8 cellular contexts compared by ENCODE assay signal in the genomic region with DNA sequence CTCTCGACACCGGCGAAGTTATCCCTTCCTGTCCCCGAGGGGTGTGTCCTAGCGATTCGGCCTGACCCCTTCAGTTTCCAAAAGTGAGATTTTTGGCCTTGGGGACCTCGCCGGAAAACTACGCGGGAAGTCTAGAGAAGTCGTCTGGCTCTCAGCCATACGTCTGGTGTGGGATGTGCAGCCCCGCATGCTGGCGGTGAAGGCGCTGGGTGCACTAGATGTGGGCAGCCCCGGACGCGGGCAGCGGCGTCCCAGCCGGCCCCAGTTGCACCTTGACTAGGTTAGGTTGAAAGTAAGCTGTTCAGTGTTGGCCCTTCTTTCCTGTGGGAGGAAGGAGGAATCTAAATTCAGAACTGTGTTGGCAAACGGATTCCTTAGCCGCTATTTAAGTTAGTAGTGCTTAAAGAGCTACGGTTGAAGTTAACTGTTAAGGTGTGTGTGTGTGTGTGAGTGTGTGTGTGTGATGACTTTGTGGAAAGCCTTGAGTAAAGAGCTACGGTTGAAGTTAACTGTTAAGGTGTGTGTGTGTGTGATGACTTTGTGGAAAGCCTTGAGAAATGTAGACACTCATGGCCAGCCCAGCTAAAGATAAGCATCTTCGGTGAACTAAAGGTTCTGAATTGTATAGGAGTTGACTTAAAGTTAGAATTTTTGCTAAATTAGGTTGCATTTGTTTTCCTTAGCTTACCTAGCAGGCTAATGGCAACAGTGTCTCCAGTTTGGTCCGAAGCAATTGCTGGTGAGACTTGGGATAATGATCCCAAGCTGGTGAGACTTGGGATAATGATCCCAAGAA. TPM values are rescaled to one million over a fixed set of nuclear protein-coding genes. Genes with fewer than 3 reads are reported as not detected.
DNase-seq lines count a peak whose midpoint lies in the region; FAIRE-seq and TF ChIP-seq lines count a peak whose summit lies in the region.

No MANE protein-coding gene starts in this region.

- H3K4me1 ChIP-seq in HUES48 (ENCODE audit: control insufficient read depth, insufficient read depth, low read length) (peaks cover 43% of the 10 kb centered on the region), kidney (ENCODE audit: control insufficient read depth in 1 of 2, insufficient read depth in 1 of 2, low read depth in 1 of 2, low read length in 2 of 2) (peaks cover 20 to 21% of the 10 kb centered on the region in 2 donors)

- intact Hi-C loops in kidney (cut with DNase I), result no loop called here

- no peak for FAIRE-seq in bronchial epithelial cell (lab: Jason Lieb, UNC)
- FAIRE-seq in kidney (lab: Jason Lieb, UNC), result no peak

- H3K9ac ChIP-seq in HUES48 (ENCODE audit: low read depth, low read length) (peak overlapping the region; percentile 91), kidney (ENCODE audit: low read length in 2 of 2) (peak overlapping the region; percentile 77 to 91)

- H3K27me3 ChIP-seq in HUES48 (ENCODE audit: control insufficient read depth, insufficient read depth, low read length) (no peaks in the 10 kb centered on the region), bronchial epithelial cell (ENCODE audit: control insufficient read depth, insufficient read depth, low read length) (no peaks in the 10 kb centered on the region)

- peak overlapping the region; percentile 84 for H3K4me3 ChIP-seq in HUES48 (ENCODE audit: low read depth, low read length)
- H3K4me3 ChIP-seq in bronchial epithelial cell (ENCODE audit: low read depth, low read length), result peak overlapping the region; percentile 93
- H3K4me3 ChIP-seq in kidney (ENCODE audit: low read length in 2 of 2), result peak overlapping the region; percentile 85 to 86

- H3K36me3 ChIP-seq in HUES48 (ENCODE audit: control insufficient read depth, insufficient read depth, low read length) (0 out of 2 replicates have a peak, but pooled peaks cover 11% of the 10 kb centered on the region), bronchial epithelial cell (ENCODE audit: control insufficient read depth, insufficient read depth, low read length) (no peaks in the 10 kb centered on the region), kidney (ENCODE audit: control insufficient read depth in 1 of 2, insufficient read depth in 2 of 2, low read length in 2 of 2) (no peaks in the 10 kb centered on the region)

- H3K27ac ChIP-seq in HUES48 (ENCODE audit: low read depth, low read length), result peak overlapping the region; percentile 91
- H3K27ac ChIP-seq in kidney (ENCODE audit: low read depth in 2 of 2, low read length in 2 of 2), result peak overlapping the region; percentile 82 to 83

- H3K9me3 ChIP-seq in HUES48 (ENCODE audit: control insufficient read depth, insufficient read depth, low read length), result no peaks in the 10 kb centered on the region
- no peaks in the 10 kb centered on the region for H3K9me3 ChIP-seq in kidney (ENCODE audit: control insufficient read depth in 1 of 2, low read length in 2 of 2)

- peak; percentile 17 to 57 for DNase-seq in NCI-H446 (lab: John Stamatoyannopoulos, UW)
- DNase-seq in NCI-H446 treated with DMSO at 0.1 percent for 48 hours (lab: John Stamatoyannopoulos, UW), result no peak
- DNase-seq in UCSD-AML1 (lab: John Stamatoyannopoulos, UW; ENCODE audit: unreplicated experiment), result peak; percentile 67
- DNase-seq in bronchial epithelial cell (ENCODE audit: low read depth), result peak; percentile 30
- DNase-seq in kidney, result peak; percentile 79
- peak; percentile 7 to 34 (median 20) for DNase-seq in stimulated activated CD4-positive, alpha-beta T cell treated with anti-CD3 and anti-CD28 coated beads, Interleukin-12 subunit alpha, Interleukin-12 subunit beta, amount 100 ng/mL, for 48 hours (ENCODE audit: low read depth in 2 of 3, low spot score in 1 of 3)
- no peak for DNase-seq in COLO829 (ENCODE audit: low spot score)

- no peak for TF ChIP-seq CTCF in bronchial epithelial cell (IDR thresholded peaks at IDR 0.05; ENCODE audit: insufficient read depth, low read length, severe bottlenecking)
- no peak for TF ChIP-seq CTCF in kidney (IDR thresholded peaks at IDR 0.05; ENCODE audit: borderline replicate concordance, extremely low read depth, insufficient read depth)

RNA-seq across cellular contexts. Expression of gene KTN1, which starts 1.2 kb away (rescaled TPM):
- 128 and 173 TPM in 2 replicates for total RNA-seq in bronchial epithelial cell
- total RNA-seq in kidney, result 155 TPM
- 106 TPM for polyA plus RNA-seq in kidney (ENCODE audit: insufficient read depth, low read depth, low replicate concordance)

Comparison
In these comparisons a context has a peak if more than half of its experiments do, and no peak if none do; other contexts are left out.
1. DNase-seq: peak in NCI-H446 (2 of 2), UCSD-AML1 (single experiment), bronchial epithelial cell (single experiment), kidney (single experiment) and stimulated activated CD4-positive, alpha-beta T cell treated with anti-CD3 and anti-CD28 coated beads, Interleukin-12 subunit alpha, Interleukin-12 subunit beta, amount 100 ng/mL, for 48 hours (3 of 3); none in NCI-H446 treated with DMSO at 0.1 percent for 48 hours (single experiment) and COLO829 (single experiment).
2. Peak in every context shown above with its lines, with median percentiles within 50 percentile points of each other: H3K4me3 ChIP-seq.